10 cellular contexts compared by ENCODE assay signal in genomic region chr7:116512524-116513188, GRCh38. TPM values are rescaled to one million over a fixed set of nuclear protein-coding genes. Genes with fewer than 3 reads are reported as not detected.
A peak's percentile ranks its signal among the peaks of the same experiment; 100 is the strongest.
DNase-seq lines count a peak whose midpoint lies in the region; ATAC-seq and TF ChIP-seq lines count a peak whose summit lies in the region.
"Had no signal": no experiment of that assay in that cellular context is flagged by ENCODE, and none has a peak within 500 bp of the region (broad histone marks: within the 10 kb centered on the region; RNA-seq: fewer than 3 reads in every experiment).

No MANE protein-coding gene starts in this region.

- H3K79me2 ChIP-seq in GM23248 (ENCODE audit: insufficient read depth) (peaks cover 7% of the 10 kb centered on the region; the same call in 1 of the 2 replicates), SK-N-SH (ENCODE audit: insufficient read depth) (peaks cover 3% of the 10 kb centered on the region; the same call in 1 of the 2 replicates)

- no peak for TF ChIP-seq POLR2A in suprapubic skin (IDR thresholded peaks at IDR 0.05)

- CTCF ChIA-PET in SK-N-SH (lab: Yijun Ruan, JAX): interaction anchor here (1.9 to 3.7 kb wide), 2 partner anchors 13 to 79 kb away, joined by 4 to 12 read pairs; no protein-coding TSS in a partner anchor

- TF ChIP-seq CTCF in SK-N-SH (IDR thresholded peaks at IDR 0.05): no peak
- TF ChIP-seq CTCF in left ventricle myocardium inferior (IDR thresholded peaks at IDR 0.05; ENCODE audit: borderline replicate concordance): no peak
- TF ChIP-seq CTCF in suprapubic skin (IDR thresholded peaks at IDR 0.05): no peak

- H3K9me3 ChIP-seq in GM23248 (ENCODE audit: low read depth): no peaks in the 10 kb centered on the region
- H3K9me3 ChIP-seq in SK-N-SH: no peaks in the 10 kb centered on the region; the same call in 1 of the 2 replicates
- no peaks in the 10 kb centered on the region for H3K9me3 ChIP-seq in left ventricle myocardium inferior (replicated peaks)
- no peaks in the 10 kb centered on the region for H3K9me3 ChIP-seq in suprapubic skin

- H3K4me2 ChIP-seq in GM23248 (ENCODE audit: unreplicated experiment) (no peak overlapping the region), SK-N-SH (peak overlapping the region; percentile 66)

- peaks cover 16% of the 10 kb centered on the region for H3K4me1 ChIP-seq in GM23248 (ENCODE audit: insufficient read depth)
- H3K4me1 ChIP-seq in SK-N-SH (ENCODE audit: control insufficient read depth in 1 of 2, insufficient read depth in 2 of 2, low read depth in 1 of 2, low read length in 1 of 2): peaks cover 10 to 61% of the 10 kb centered on the region in 2 experiments
- H3K4me1 ChIP-seq in left ventricle myocardium inferior: peaks cover 50% of the 10 kb centered on the region
- H3K4me1 ChIP-seq in suprapubic skin: peaks cover 19% of the 10 kb centered on the region

- TF ChIP-seq EP300 in SK-N-SH (IDR thresholded peaks at IDR 0.05; ENCODE audit: borderline replicate concordance in 1 of 2, low read depth in 1 of 2, low read length in 1 of 2) (peak in 1 of 2 experiments; percentile 41; a peak in 1 of 4 replicates), suprapubic skin (IDR thresholded peaks at IDR 0.05) (no peak)

- H3K4me3 ChIP-seq in GM23248: no peak overlapping the region
- H3K4me3 ChIP-seq in SK-N-SH (ENCODE audit: low read depth in 2 of 2, low read length in 1 of 2): peak overlapping the region; percentile 50 to 54; a peak in 3 of 4 replicates
- peak overlapping the region; percentile 64 for H3K4me3 ChIP-seq in left ventricle myocardium inferior
- peak overlapping the region; percentile 34 for H3K4me3 ChIP-seq in suprapubic skin

- H3K9ac ChIP-seq in GM23248 (no peak overlapping the region), SK-N-SH (peak overlapping the region; percentile 67)

- H3K27me3 ChIP-seq in GM23248 (replicated peaks; ENCODE audit: insufficient read depth): no peaks in the 10 kb centered on the region
- H3K27me3 ChIP-seq in SK-N-SH (ENCODE audit: insufficient read depth): no peaks in the 10 kb centered on the region
- no peaks in the 10 kb centered on the region for H3K27me3 ChIP-seq in left ventricle myocardium inferior (ENCODE audit: low read depth)
- no peaks in the 10 kb centered on the region for H3K27me3 ChIP-seq in suprapubic skin

- in situ Hi-C loops in GM23248 (cut with MboI): no loop called here

- ATAC-seq in GM21381 (IDR thresholded peaks at IDR 0.05; ENCODE audit: unreplicated experiment) (no peak), GM21515 (IDR thresholded peaks at IDR 0.05; ENCODE audit: unreplicated experiment) (no peak)

- H3K27ac ChIP-seq in GM23248: peak overlapping the region; percentile 30; the same call in 1 of the 2 replicates
- peak overlapping the region; percentile 93 to 95 for H3K27ac ChIP-seq in SK-N-SH (ENCODE audit: low read depth in 2 of 2, low read length in 1 of 2)
- H3K27ac ChIP-seq in left ventricle myocardium inferior (replicated peaks): peak overlapping the region; percentile 99
- H3K27ac ChIP-seq in suprapubic skin: peak overlapping the region; percentile 39

- H3K9me2 ChIP-seq in GM23248 (ENCODE audit: insufficient read depth) (no peaks in the 10 kb centered on the region), SK-N-SH (no peaks in the 10 kb centered on the region)

- TF ChIP-seq RAD21 in SK-N-SH (IDR thresholded peaks at IDR 0.05; ENCODE audit: low read length): no peak

- POLR2A ChIA-PET in SK-N-SH (lab: Yijun Ruan, JAX): no interaction called here

- no peaks in the 10 kb centered on the region for H4K20me1 ChIP-seq in GM23248 (ENCODE audit: insufficient read depth)
- no peaks in the 10 kb centered on the region for H4K20me1 ChIP-seq in SK-N-SH (ENCODE audit: insufficient read depth)

- H2AFZ ChIP-seq in GM23248: no peak overlapping the region; the same call in 1 of the 2 replicates
- no peak overlapping the region; the same call in 1 of the 2 replicates for H2AFZ ChIP-seq in SK-N-SH (ENCODE audit: low read depth)

- H3K36me3 ChIP-seq in GM23248 (ENCODE audit: low read depth): peaks cover 22% of the 10 kb centered on the region
- peaks cover 14 to 16% of the 10 kb centered on the region in 2 experiments for H3K36me3 ChIP-seq in SK-N-SH (replicated peaks in 1 of 2; ENCODE audit: control insufficient read depth in 1 of 2, insufficient read depth in 2 of 2, low read length in 1 of 2)
- peaks cover 7% of the 10 kb centered on the region for H3K36me3 ChIP-seq in left ventricle myocardium inferior
- H3K36me3 ChIP-seq in suprapubic skin: no peaks in the 10 kb centered on the region

- H3F3A ChIP-seq in GM23248 (ENCODE audit: insufficient read depth) (peaks cover 52% of the 10 kb centered on the region), SK-N-SH (replicated peaks; ENCODE audit: insufficient read depth) (peaks cover 74% of the 10 kb centered on the region)

- DNase-seq in GM23248 (no peak), SK-N-SH (no peak), left ventricle myocardium inferior (no peak), suprapubic skin (ENCODE audit: low spot score in 2 of 2) (no peak), NCI-H1092 (lab: John Stamatoyannopoulos, UW) (no peak)
- DNase-seq in stimulated activated CD8-positive, alpha-beta memory T cell treated with anti-CD3 and anti-CD28 coated beads, Interleukin-4, amount 100 ng/mL, for 48 hours: no peak
- DNase-seq: activated naive CD4-positive, alpha-beta T cell treated with anti-CD3 and anti-CD28 coated beads for 36 hours; left colon had no signal

- intact Hi-C loops in left ventricle myocardium inferior (cut with micrococcal nuclease): no loop called here

- 80 to 88% methylated on average over 4 of the region's 4 CpGs for WGBS in GM23248 (ENCODE audit: low coverage in 1 of 2, low lambda C conversion rate in 2 of 2, missing lambda C conversion rate in 2 of 2), 2 experiments
- 18% methylated on average over 4 of the region's 4 CpGs for WGBS in SK-N-SH (ENCODE audit: low lambda C conversion rate)
- WGBS in suprapubic skin: 68% methylated on average over 4 of the region's 4 CpGs

TF ChIP-seq in SK-N-SH, 30 proteins besides CTCF, POLR2A, EP300 and RAD21 (continues in another document):
- TF ChIP-seq MEF2A (IDR thresholded peaks at IDR 0.05; ENCODE audit: borderline replicate concordance, low read depth) (no peak), RXRA (IDR thresholded peaks at IDR 0.05; ENCODE audit: borderline replicate concordance, low read depth) (no peak), MAX (IDR thresholded peaks at IDR 0.05; ENCODE audit: low read depth) (no peak), NRF1 (IDR thresholded peaks at IDR 0.05; ENCODE audit: low read depth, low read length) (no peak), EZH2phosphoT487 (IDR thresholded peaks at IDR 0.05; ENCODE audit: borderline replicate concordance, low read depth) (no peak), PBX3 (IDR thresholded peaks at IDR 0.05) (peak; percentile 40), RFX5 (IDR thresholded peaks at IDR 0.05; ENCODE audit: low read length) (no peak), CHD2 (IDR thresholded peaks at IDR 0.05; ENCODE audit: low read length, partially characterized antibody) (no peak), GABPA (IDR thresholded peaks at IDR 0.05; ENCODE audit: low read depth) (no peak), NFIC (IDR thresholded peaks at IDR 0.05; ENCODE audit: borderline replicate concordance) (peak; percentile 93), POLR2AphosphoS5 (IDR thresholded peaks at IDR 0.05; ENCODE audit: low read depth, low read length) (peak; percentile 31; the same call in 1 of the 2 replicates), FOXM1 (IDR thresholded peaks at IDR 0.05; ENCODE audit: low read depth) (no peak), FOSL2 (IDR thresholded peaks at IDR 0.05; ENCODE audit: borderline replicate concordance, low read depth) (peak; percentile 7; the same call in 1 of the 2 replicates), YY1 (IDR thresholded peaks at IDR 0.05; ENCODE audit: low read depth) (0 out of 2 replicates have a peak, but pooled peaks have one; percentile 34), ELF1 (IDR thresholded peaks at IDR 0.05) (no peak; the same call in 1 of the 2 replicates), MXI1 (IDR thresholded peaks at IDR 0.05; ENCODE audit: low read depth, low read length) (no peak), TEAD4 (IDR thresholded peaks at IDR 0.05; ENCODE audit: borderline replicate concordance, insufficient read depth) (no peak), TAF1 (IDR thresholded peaks at IDR 0.05; ENCODE audit: borderline replicate concordance, low read depth, low read length) (no peak), FOXJ3 (CRISPR knock-in tag; IDR thresholded peaks at IDR 0.05) (no peak), JUND (IDR thresholded peaks at IDR 0.05) (peak; percentile 35; the same call in 1 of the 2 replicates)

RNA-seq across cellular contexts. Expression of gene CAV1, which starts 12.2 kb away (rescaled TPM):
- total RNA-seq in GM23248 (2014; rRNA removed; shearing (Covaris generic)): 1,062 and 1,092 TPM in 2 replicates
- polyA plus RNA-seq in GM23248 (2016; fragmentation: Nextera tagmentation; extraction: Ambion mirVana) (1,736 and 1,789 TPM in 2 replicates), SK-N-SH (2012; rRNA removed) (968 and 1,061 TPM in 2 replicates)
- polyA plus RNA-seq in SK-N-SH (2012; cell fraction: cytosol; rRNA removed): 882 and 1,015 TPM in 2 replicates
- 515 and 554 TPM in 2 replicates for polyA plus RNA-seq in SK-N-SH (2012; cell fraction: nucleus; rRNA removed)
- total RNA-seq in left ventricle myocardium inferior (266 TPM), suprapubic skin (100 to 1,000 TPM; 123 to 215 (median 187) TPM)

RNA-seq across cellular contexts. Expression of gene CAV2, which starts 13.1 kb away (rescaled TPM):
- total RNA-seq in GM23248 (2014; rRNA removed; shearing (Covaris generic)): 251 and 283 TPM in 2 replicates
- polyA plus RNA-seq in GM23248 (2016; fragmentation: Nextera tagmentation; extraction: Ambion mirVana): 344 and 358 TPM in 2 replicates
- 182 and 265 TPM in 2 replicates for polyA plus RNA-seq in SK-N-SH (2012; rRNA removed)
- 265 and 285 TPM in 2 replicates for polyA plus RNA-seq in SK-N-SH (2012; cell fraction: cytosol; rRNA removed)
- polyA plus RNA-seq in SK-N-SH (2012; cell fraction: nucleus; rRNA removed): 58.7 and 83.4 TPM in 2 replicates
- total RNA-seq in left ventricle myocardium inferior: 196 TPM
- 100 to 1,000 TPM in 1 of 4 donors, 10 to 100 TPM in 3; 73.8 to 108 (median 98.7) TPM for total RNA-seq in suprapubic skin
- total RNA-seq: activated naive CD4-positive, alpha-beta T cell treated with anti-CD3 and anti-CD28 coated beads for 36 hours had no signal

Comparison
In these comparisons a context has a peak if more than half of its experiments do, and no peak if none do; other contexts are left out.
1. H3K27ac ChIP-seq: peak in every context shown above with its lines; median percentile 99 in left ventricle myocardium inferior; 94 in SK-N-SH; 39 in suprapubic skin; 30 in GM23248.